8 cellular contexts compared by ENCODE assay signal in the genomic region with DNA sequence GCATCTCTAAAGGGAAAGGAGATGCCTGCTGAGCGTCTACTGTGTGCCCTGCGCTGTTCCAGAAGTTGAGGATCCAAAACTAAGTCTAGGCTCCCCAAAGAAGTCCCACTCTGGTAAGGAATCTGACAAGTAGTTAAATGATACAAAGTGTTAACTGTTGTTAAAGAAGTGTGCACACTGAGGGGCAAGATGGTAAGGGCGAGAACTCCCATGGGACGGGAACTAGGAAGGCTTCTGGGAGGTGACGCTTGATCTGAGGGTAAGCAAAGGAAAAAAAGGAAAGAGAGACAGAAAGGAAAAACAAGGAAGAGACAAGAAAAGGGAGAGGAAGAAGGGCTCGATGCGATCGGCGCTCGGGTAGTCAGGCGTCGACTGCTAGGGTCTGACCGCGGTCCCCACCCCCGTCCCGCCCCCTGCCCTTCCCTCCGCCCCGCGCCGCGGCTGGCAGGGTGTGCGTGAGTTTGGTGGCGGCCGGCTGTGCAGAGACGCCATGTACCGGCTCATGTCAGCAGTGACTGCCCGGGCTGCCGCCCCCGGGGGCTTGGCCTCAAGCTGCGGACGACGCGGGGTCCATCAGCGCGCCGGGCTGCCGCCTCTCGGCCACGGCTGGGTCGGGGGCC. TPM values are rescaled to one million over a fixed set of nuclear protein-coding genes. Genes with fewer than 3 reads are reported as not detected.
A peak's percentile ranks its signal among the peaks of the same experiment; 100 is the strongest.
DNase-seq lines count a peak whose midpoint lies in the region; ATAC-seq and TF ChIP-seq lines count a peak whose summit lies in the region.

A gene with protein sequence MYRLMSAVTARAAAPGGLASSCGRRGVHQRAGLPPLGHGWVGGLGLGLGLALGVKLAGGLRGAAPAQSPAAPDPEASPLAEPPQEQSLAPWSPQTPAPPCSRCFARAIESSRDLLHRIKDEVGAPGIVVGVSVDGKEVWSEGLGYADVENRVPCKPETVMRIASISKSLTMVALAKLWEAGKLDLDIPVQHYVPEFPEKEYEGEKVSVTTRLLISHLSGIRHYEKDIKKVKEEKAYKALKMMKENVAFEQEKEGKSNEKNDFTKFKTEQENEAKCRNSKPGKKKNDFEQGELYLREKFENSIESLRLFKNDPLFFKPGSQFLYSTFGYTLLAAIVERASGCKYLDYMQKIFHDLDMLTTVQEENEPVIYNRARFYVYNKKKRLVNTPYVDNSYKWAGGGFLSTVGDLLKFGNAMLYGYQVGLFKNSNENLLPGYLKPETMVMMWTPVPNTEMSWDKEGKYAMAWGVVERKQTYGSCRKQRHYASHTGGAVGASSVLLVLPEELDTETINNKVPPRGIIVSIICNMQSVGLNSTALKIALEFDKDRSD (plus strand): TSS at position 480 of the 620 bp plus-strand sequence. CDS start 11 bp downstream, at position 491.

- peak within 1 kb of the TSS; percentile 76 for H3K9ac ChIP-seq in Karpas-422 (ENCODE audit: low read length)

- peak within 1 kb of the TSS; percentile 61 to 93 (median 88) for H3K27ac Mint-ChIP-seq in nephron
- H3K27ac Mint-ChIP-seq in stimulated activated naive CD8-positive, alpha-beta T cell treated with anti-CD3 and anti-CD28 coated beads, Interleukin-15, Interleukin-2, amounts not matched to agents 100 ng/mL and 50 ng/mL, for 24 hours = peak within 1 kb of the TSS; percentile 80

- H3F3A ChIP-seq in DOHH2 (ENCODE audit: control insufficient read depth, insufficient read depth) = no peaks in the 10 kb centered on the region

- H3K9me2 ChIP-seq in DOHH2 (replicated peaks; ENCODE audit: control insufficient read depth, low read length) (no peaks in the 10 kb centered on the region), Karpas-422 (replicated peaks; ENCODE audit: insufficient read depth, low read length) (no peaks in the 10 kb centered on the region)

- H4K20me1 ChIP-seq in DOHH2 (ENCODE audit: control insufficient read depth, insufficient read depth, low read depth, low read length) = no peaks in the 10 kb centered on the region
- no peaks in the 10 kb centered on the region for H4K20me1 ChIP-seq in Karpas-422 (ENCODE audit: insufficient read depth, low read depth, low read length)

- peaks cover 19% of the 10 kb centered on the region for H3K9me3 ChIP-seq in DOHH2 (ENCODE audit: control insufficient read depth, insufficient read depth, low read length)
- no peaks in the 10 kb centered on the region for H3K9me3 ChIP-seq in Karpas-422 (ENCODE audit: low read length)

- H3K27ac ChIP-seq in DOHH2 (ENCODE audit: low read depth, low read length) (no peak within 1 kb of the TSS; the same call in 1 of the 2 replicates), Karpas-422 (ENCODE audit: low read length) (no peak within 1 kb of the TSS)

- DNase-seq in Karpas-422 (peak; percentile 92), SHP77 treated with DMSO at 0.1 percent for 48 hours (lab: John Stamatoyannopoulos, UW) (peak; percentile 32), activated gamma-delta T cell (lab: John Stamatoyannopoulos, UW) (peak; percentile 66), fibroblast of the conjunctiva (ENCODE audit: low read depth) (peak; percentile 72)

- peak within 1 kb of the TSS; percentile 99 for H2AFZ ChIP-seq in Karpas-422 (ENCODE audit: low read length)

- H3K4me1 Mint-ChIP-seq in nephron = peaks cover 4% of the 10 kb centered on the region
- peaks cover 19% of the 10 kb centered on the region for H3K4me1 Mint-ChIP-seq in stimulated activated naive CD8-positive, alpha-beta T cell treated with anti-CD3 and anti-CD28 coated beads, Interleukin-15, Interleukin-2, amounts not matched to agents 100 ng/mL and 50 ng/mL, for 24 hours (ENCODE audit: low read depth)

- H3K4me1 ChIP-seq in DOHH2 (ENCODE audit: control insufficient read depth, low read length) (peaks cover 11% of the 10 kb centered on the region), Karpas-422 (ENCODE audit: low read length) (peaks cover 7% of the 10 kb centered on the region)

- H3K9me3 Mint-ChIP-seq in nephron = peaks cover 12% of the 10 kb centered on the region
- peaks cover 9% of the 10 kb centered on the region for H3K9me3 Mint-ChIP-seq in stimulated activated naive CD8-positive, alpha-beta T cell treated with anti-CD3 and anti-CD28 coated beads, Interleukin-15, Interleukin-2, amounts not matched to agents 100 ng/mL and 50 ng/mL, for 24 hours

- H3K27me3 ChIP-seq in DOHH2 (ENCODE audit: control insufficient read depth, low read length) (no peaks in the 10 kb centered on the region; the same call in 1 of the 2 replicates), Karpas-422 (ENCODE audit: low read length) (no peaks in the 10 kb centered on the region)

- ATAC-seq in GM21786 (IDR thresholded peaks at IDR 0.05; ENCODE audit: unreplicated experiment) = peak; percentile 61

- H3K4me2 ChIP-seq in DOHH2 (ENCODE audit: low read length) = peak within 1 kb of the TSS; percentile 77
- H3K4me2 ChIP-seq in Karpas-422 (ENCODE audit: low read depth, low read length, poor library complexity, severe bottlenecking) = peak within 1 kb of the TSS; percentile 98

- no peaks in the 10 kb centered on the region for H3K79me2 ChIP-seq in DOHH2 (ENCODE audit: control insufficient read depth, low read length)
- H3K79me2 ChIP-seq in Karpas-422 (ENCODE audit: low read length) = 0 out of 2 replicates have a peak, but pooled peaks cover 3% of the 10 kb centered on the region

- H3K27me3 Mint-ChIP-seq in nephron (ENCODE audit: low read depth) = peaks cover 3% of the 10 kb centered on the region
- H3K27me3 Mint-ChIP-seq in stimulated activated naive CD8-positive, alpha-beta T cell treated with anti-CD3 and anti-CD28 coated beads, Interleukin-15, Interleukin-2, amounts not matched to agents 100 ng/mL and 50 ng/mL, for 24 hours = no peaks in the 10 kb centered on the region

- peaks cover 13% of the 10 kb centered on the region for H3K36me3 Mint-ChIP-seq in nephron (ENCODE audit: low read depth)
- peaks cover 21% of the 10 kb centered on the region for H3K36me3 Mint-ChIP-seq in stimulated activated naive CD8-positive, alpha-beta T cell treated with anti-CD3 and anti-CD28 coated beads, Interleukin-15, Interleukin-2, amounts not matched to agents 100 ng/mL and 50 ng/mL, for 24 hours (ENCODE audit: low read depth)

- no peaks in the 10 kb centered on the region for H3K36me3 ChIP-seq in DOHH2 (ENCODE audit: control insufficient read depth, low read length)
- no peaks in the 10 kb centered on the region for H3K36me3 ChIP-seq in Karpas-422 (ENCODE audit: insufficient read depth, low read length)

- peak within 1 kb of the TSS; percentile 90 to 96 (median 93) for H3K4me3 Mint-ChIP-seq in nephron
- H3K4me3 Mint-ChIP-seq in stimulated activated naive CD8-positive, alpha-beta T cell treated with anti-CD3 and anti-CD28 coated beads, Interleukin-15, Interleukin-2, amounts not matched to agents 100 ng/mL and 50 ng/mL, for 24 hours = peak within 1 kb of the TSS; percentile 95

- no peak for TF ChIP-seq CTCF in DOHH2 (IDR thresholded peaks at IDR 0.05; ENCODE audit: low read depth, low read length, poor library complexity, severe bottlenecking)
- no peak for TF ChIP-seq CTCF in nephron (IDR thresholded peaks at IDR 0.05; ENCODE audit: unreplicated experiment in 3 of 3)

- H3K4me3 ChIP-seq in DOHH2 (ENCODE audit: low read length) = peak within 1 kb of the TSS; percentile 92
- H3K4me3 ChIP-seq in Karpas-422 (ENCODE audit: low read length) = peak within 1 kb of the TSS; percentile 96

RNA-seq across cellular contexts. Expression of the gene that starts here (rescaled TPM):
- 3.8 and 15.3 TPM in 2 replicates for total RNA-seq in Karpas-422 (2014; rRNA removed; shearing (Covaris generic); ENCODE audit: low replicate concordance)

Comparison
In these comparisons a context has a peak if more than half of its experiments do, and no peak if none do; other contexts are left out.
1. DNase-seq: peak in every context shown above with its lines; median percentile 92 in Karpas-422; 72 in fibroblast of the conjunctiva; 66 in activated gamma-delta T cell; 32 in SHP77 treated with DMSO at 0.1 percent for 48 hours.